ENCODE assay signal across 1 cellular context in genomic region chr17:18017958-18018357, GRCh38.
A peak's percentile ranks its signal among the peaks of the same experiment; 100 is the strongest.
TF ChIP-seq lines count a peak whose summit lies in the region.

No MANE protein-coding gene starts in this region.

TF ChIP-seq in HepG2, 621 proteins besides CTCF, POLR2A, EP300 and RAD21 (continued from another document and continues in another):
- TF ChIP-seq ZNF318 (CRISPR knock-in tag; IDR thresholded peaks at IDR 0.05) (no peak), U2AF2 (IDR thresholded peaks at IDR 0.05; ENCODE audit: low read depth, low read length) (no peak), ZNF75D (CRISPR knock-in tag; IDR thresholded peaks at IDR 0.05; ENCODE audit: borderline replicate concordance) (no peak), KDM5A (IDR thresholded peaks at IDR 0.05; ENCODE audit: borderline replicate concordance, low read length) (no peak), FOSL2 (CRISPR knock-in tag; IDR thresholded peaks at IDR 0.05) (0 out of 2 replicates have a peak, but pooled peaks have one; percentile 6), MAX (IDR thresholded peaks at IDR 0.05) (peak; percentile 44; the same call in 1 of the 2 replicates), HMGXB4 (CRISPR knock-in tag; IDR thresholded peaks at IDR 0.05; ENCODE audit: borderline replicate concordance in 1 of 2, low read depth in 1 of 2) (0 out of 4 replicates have a peak, but pooled peaks of 1 of the 2 experiments have one; percentile 5), ZNF597 (CRISPR knock-in tag; IDR thresholded peaks at IDR 0.05) (no peak), ZNF17 (CRISPR knock-in tag; IDR thresholded peaks at IDR 0.05) (no peak), ZKSCAN8 (CRISPR knock-in tag; IDR thresholded peaks at IDR 0.05; ENCODE audit: borderline replicate concordance) (peak; percentile 54; the same call in 1 of the 2 replicates), ZFY (CRISPR knock-in tag; IDR thresholded peaks at IDR 0.05) (peak; percentile 33; the same call in 1 of the 2 replicates), ZFP62 (CRISPR knock-in tag; IDR thresholded peaks at IDR 0.05) (no peak), KAT7 (CRISPR knock-in tag; IDR thresholded peaks at IDR 0.05; ENCODE audit: borderline replicate concordance) (no peak), SOX13 (IDR thresholded peaks at IDR 0.05) (peak; percentile 72; the same call in 1 of the 2 replicates), SOX13 (CRISPR knock-in tag; conservative IDR thresholded peaks at IDR 0.05 in 1 of 2, IDR thresholded peaks at IDR 0.05 in 1 of 2) (peak in 1 of 2 experiments; percentile 96; a peak in 2 of 4 replicates), ZNF18 (CRISPR knock-in tag; IDR thresholded peaks at IDR 0.05; ENCODE audit: insufficient replicate concordance) (no peak), SAP130 (CRISPR knock-in tag; IDR thresholded peaks at IDR 0.05; ENCODE audit: low read depth) (peak; percentile 66), ZNF605 (CRISPR knock-in tag; IDR thresholded peaks at IDR 0.05) (no peak), FOXA1 (IDR thresholded peaks at IDR 0.05) (no peak), FOXA1 (CRISPR knock-in tag; IDR thresholded peaks at IDR 0.05) (peak; percentile 78), ESRRA (CRISPR knock-in tag; IDR thresholded peaks at IDR 0.05; ENCODE audit: low read depth) (no peak), ZNF30 (CRISPR knock-in tag; IDR thresholded peaks at IDR 0.05) (no peak), ATRX (CRISPR knock-in tag; IDR thresholded peaks at IDR 0.05; ENCODE audit: borderline replicate concordance) (no peak), CSRNP1 (CRISPR knock-in tag; IDR thresholded peaks at IDR 0.05) (0 out of 2 replicates have a peak, but pooled peaks have one; percentile 34), GRHL1 (CRISPR knock-in tag; conservative IDR thresholded peaks at IDR 0.05) (no peak), ZNF263 (CRISPR knock-in tag; IDR thresholded peaks at IDR 0.05) (no peak), HDAC6 (IDR thresholded peaks at IDR 0.05; ENCODE audit: low read depth, low read length) (no peak), RFX3 (CRISPR knock-in tag; IDR thresholded peaks at IDR 0.05) (no peak), CHD4 (IDR thresholded peaks at IDR 0.05; ENCODE audit: borderline replicate concordance, low read length) (no peak), NFIC (IDR thresholded peaks at IDR 0.05; ENCODE audit: low read length) (peak; percentile 49; the same call in 1 of the 2 replicates), DPF2 (CRISPR knock-in tag; IDR thresholded peaks at IDR 0.05; ENCODE audit: borderline replicate concordance, low read depth) (peak; percentile 79), MEIS1 (CRISPR knock-in tag; IDR thresholded peaks at IDR 0.05; ENCODE audit: borderline replicate concordance) (peak; percentile 65; the same call in 1 of the 2 replicates), TGIF2 (CRISPR knock-in tag; IDR thresholded peaks at IDR 0.05) (no peak), ZBTB44 (CRISPR knock-in tag; IDR thresholded peaks at IDR 0.05) (no peak), ZNF770 (CRISPR knock-in tag; IDR thresholded peaks at IDR 0.05) (no peak), MAFK (conservative IDR thresholded peaks at IDR 0.05 in 1 of 2, IDR thresholded peaks at IDR 0.05 in 1 of 2; ENCODE audit: low read length in 2 of 2) (no peak)
